Comparison of ENCODE assay signal across 14 cellular contexts in the genomic region with DNA sequence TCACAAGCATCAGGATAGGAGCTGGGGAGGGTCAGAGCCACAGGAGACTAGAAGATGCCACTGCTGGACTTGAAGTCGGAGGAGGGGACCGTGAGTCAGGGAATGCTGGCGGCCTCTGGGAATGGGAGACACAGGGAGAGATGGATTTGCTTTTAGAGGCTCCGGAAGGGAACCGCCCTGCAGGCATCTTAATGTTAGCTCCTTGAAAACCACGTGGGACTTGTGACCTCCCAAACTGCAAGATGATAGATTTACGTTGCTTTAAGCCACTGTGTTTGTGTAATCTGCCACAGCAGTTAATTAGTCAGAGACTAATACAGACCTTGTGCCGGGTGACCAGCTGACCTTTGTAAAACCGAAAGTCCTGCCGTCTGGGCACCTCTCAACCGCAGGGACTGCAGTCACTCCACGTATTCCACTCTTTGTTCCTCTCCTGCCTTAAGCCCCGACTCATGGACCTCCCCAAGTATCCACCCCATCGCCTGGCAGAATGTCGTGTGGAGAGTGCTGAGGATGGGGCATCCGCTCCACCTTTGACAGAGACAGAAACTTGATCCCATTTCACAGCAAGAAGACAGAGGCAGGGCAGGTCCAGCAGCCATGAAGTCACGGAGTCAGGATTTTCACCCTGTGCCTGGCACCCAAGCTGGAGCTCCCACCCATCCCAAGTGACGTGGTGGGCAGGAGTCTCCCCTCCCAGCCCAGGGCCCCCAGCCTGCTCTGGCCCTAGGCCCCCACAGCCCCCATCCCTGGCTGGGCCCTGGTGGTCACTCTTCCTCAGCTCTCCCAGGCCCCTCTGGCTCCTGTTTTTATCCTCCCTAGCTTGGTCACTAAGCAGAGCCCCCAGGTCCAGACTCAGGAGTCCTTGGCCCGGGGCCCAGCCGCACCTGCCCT. TPM values are rescaled to one million over a fixed set of nuclear protein-coding genes. Genes with fewer than 3 reads are reported as not detected.
DNase-seq lines count a peak whose midpoint lies in the region; ATAC-seq and TF ChIP-seq lines count a peak whose summit lies in the region.
"Had no signal": no experiment of that assay in that cellular context is flagged by ENCODE, and none has a peak within 500 bp of the region (broad histone marks: within the 10 kb centered on the region; RNA-seq: fewer than 3 reads in every experiment).

No MANE protein-coding gene starts in this region.

- no peak overlapping the region for H4K8ac ChIP-seq in mesendoderm (ENCODE audit: low read depth, low read length)

- H3K9ac ChIP-seq in BLaER1 = no peak overlapping the region
- H3K9ac ChIP-seq in mesendoderm (ENCODE audit: low read length) = no peak overlapping the region

- H3K27me3 Mint-ChIP-seq in WTC11 (ENCODE audit: low read depth) = peaks cover 12% of the 10 kb centered on the region; the same call in 1 of the 2 replicates
- H3K27me3 Mint-ChIP-seq in Caco-2 (ENCODE audit: insufficient read depth, unreplicated experiment) = no peaks in the 10 kb centered on the region
- H3K27me3 Mint-ChIP-seq: CD4-positive, alpha-beta T cell had no signal

- peaks cover 7% of the 10 kb centered on the region for H3K9me3 Mint-ChIP-seq in WTC11
- H3K9me3 Mint-ChIP-seq in Caco-2 (ENCODE audit: unreplicated experiment) = no peaks in the 10 kb centered on the region
- H3K9me3 Mint-ChIP-seq: activated naive CD4-positive, alpha-beta T cell treated with anti-CD3 and anti-CD28 coated beads, Interleukin-2, amount 10 ng/mL, durations not matched to agents 7 days and 5 days; CD4-positive, alpha-beta T cell had no signal

- no peaks in the 10 kb centered on the region for H3K4me1 Mint-ChIP-seq in WTC11
- H3K4me1 Mint-ChIP-seq in Caco-2 (ENCODE audit: low read depth, unreplicated experiment) = no peaks in the 10 kb centered on the region
- H3K4me1 Mint-ChIP-seq: activated naive CD4-positive, alpha-beta T cell treated with anti-CD3 and anti-CD28 coated beads, Interleukin-2, amount 10 ng/mL, durations not matched to agents 7 days and 5 days had no signal

- no peak for TF ChIP-seq CTCF in WTC11 (IDR thresholded peaks at IDR 0.05)
- TF ChIP-seq CTCF in left lung (IDR thresholded peaks at IDR 0.05) = no peak
- no peak for TF ChIP-seq CTCF in Caco-2 (IDR thresholded peaks at IDR 0.05; ENCODE audit: insufficient read depth in 1 of 2, low read depth in 1 of 2, low read length in 1 of 2, severe bottlenecking in 1 of 2, unreplicated experiment in 1 of 2)

- no peaks in the 10 kb centered on the region for H3K79me1 ChIP-seq in mesendoderm (ENCODE audit: low read length)

- POLR2A ChIA-PET in WTC11 (lab: Charles Lee) (interaction anchor here (0.6 kb wide), 1 partner anchor 10 kb away, joined by 3 read pairs; no protein-coding TSS in a partner anchor), Caco-2 (lab: Charles Lee) (no interaction called here)

- H2AK5ac ChIP-seq in mesendoderm (ENCODE audit: low read length) = no peak overlapping the region

- no peaks in the 10 kb centered on the region for H3K9me3 ChIP-seq in BLaER1
- H3K9me3 ChIP-seq in left lung = no peaks in the 10 kb centered on the region
- H3K9me3 ChIP-seq in Caco-2 = no peaks in the 10 kb centered on the region

- H3K36me3 ChIP-seq in BLaER1 (no peaks in the 10 kb centered on the region), left lung (no peaks in the 10 kb centered on the region), mesendoderm (ENCODE audit: control insufficient read depth, insufficient read depth, low read length) (no peaks in the 10 kb centered on the region), Caco-2 (ENCODE audit: control insufficient read depth, insufficient read depth, low read length) (no peaks in the 10 kb centered on the region)

- DNase-seq in LoVo (ENCODE audit: low spot score) (peak; percentile 7), WTC11 (ENCODE audit: low spot score) (no peak), left lung (peak in 1 of 2 donors; percentile 75), mesendoderm (no peak), Caco-2 (no peak), NCI-H2227 treated with DMSO at 0.1 percent for 48 hours (lab: John Stamatoyannopoulos, UW) (no peak)
- DNase-seq: activated CD4-positive, alpha-beta T cell treated with anti-CD3 and anti-CD28 coated beads, Interleukin-2, amount 50 U/mL, for 1 hour; activated naive CD4-positive, alpha-beta T cell treated with anti-CD3 and anti-CD28 coated beads, Interleukin-2, amount 10 ng/mL, durations not matched to agents 7 days and 5 days; CD4-positive, alpha-beta T cell; effector CD8-positive, alpha-beta T cell; stimulated activated CD4-positive, alpha-beta T cell treated with anti-CD3 and anti-CD28 coated beads, Interleukin-4, amount 100 ng/mL, for 1 hour had no signal

- peaks cover 13% of the 10 kb centered on the region; the same call in 1 of the 2 replicates for H3K27me3 ChIP-seq in BLaER1
- peaks cover 0 to 12% of the 10 kb centered on the region in 2 donors for H3K27me3 ChIP-seq in left lung
- no peaks in the 10 kb centered on the region for H3K27me3 ChIP-seq in mesendoderm (ENCODE audit: insufficient read depth, low read length, poor library complexity)
- no peaks in the 10 kb centered on the region for H3K27me3 ChIP-seq in Caco-2 (replicated peaks; ENCODE audit: control insufficient read depth, insufficient read depth, low read length)

- H2BK5ac ChIP-seq in mesendoderm (ENCODE audit: low read length) = no peak overlapping the region

- H3K36me3 Mint-ChIP-seq in WTC11 (no peaks in the 10 kb centered on the region), Caco-2 (ENCODE audit: insufficient read depth, unreplicated experiment) (no peaks in the 10 kb centered on the region)
- H3K36me3 Mint-ChIP-seq: activated naive CD4-positive, alpha-beta T cell treated with anti-CD3 and anti-CD28 coated beads, Interleukin-2, amount 10 ng/mL, durations not matched to agents 7 days and 5 days had no signal

- H3K4me3 ChIP-seq in BLaER1 = no peak overlapping the region
- no peak overlapping the region for H3K4me3 ChIP-seq in left lung
- H3K4me3 ChIP-seq in mesendoderm (ENCODE audit: low read length) = no peak overlapping the region
- H3K4me3 ChIP-seq in Caco-2 (ENCODE audit: low read depth, low read length) = no peak overlapping the region

- H3K56ac ChIP-seq in mesendoderm (ENCODE audit: low read length) = no peak overlapping the region

- intact Hi-C loops in left lung (cut with DNase I) = no loop called here
- intact Hi-C loops in Caco-2 (cut with micrococcal nuclease; ENCODE audit: unreplicated experiment) = no loop called here

- no peak overlapping the region for H3K27ac ChIP-seq in BLaER1
- peak overlapping the region; percentile 47 to 97 for H3K27ac ChIP-seq in left lung
- H3K27ac ChIP-seq in mesendoderm (ENCODE audit: low read depth, low read length) = no peak overlapping the region

- no peak overlapping the region for H3K18ac ChIP-seq in mesendoderm (ENCODE audit: low read length)

- H3K4me1 ChIP-seq in BLaER1 (peaks cover 47% of the 10 kb centered on the region), left lung (peaks cover 0 to 80% of the 10 kb centered on the region in 2 donors), mesendoderm (ENCODE audit: control insufficient read depth, low read depth, low read length) (no peaks in the 10 kb centered on the region), Caco-2 (peaks cover under 1% of the 10 kb centered on the region; the same call in 1 of the 2 replicates)

- H3K4me3 Mint-ChIP-seq in WTC11 = no peak overlapping the region
- no peak overlapping the region for H3K4me3 Mint-ChIP-seq in Caco-2 (ENCODE audit: unreplicated experiment)
- H3K4me3 Mint-ChIP-seq: activated naive CD4-positive, alpha-beta T cell treated with anti-CD3 and anti-CD28 coated beads, Interleukin-2, amount 10 ng/mL, durations not matched to agents 7 days and 5 days; CD4-positive, alpha-beta T cell had no signal

- no peak for ATAC-seq in WTC11
- ATAC-seq in left lung = peak; percentile 39
- ATAC-seq in HG03354 (IDR thresholded peaks at IDR 0.05; ENCODE audit: poor library complexity, severe bottlenecking, unreplicated experiment) = no peak

- peaks cover 20% of the 10 kb centered on the region; the same call in 1 of the 2 replicates for H4K20me1 ChIP-seq in BLaER1

- BruUV-seq in Caco-2 (replicated peaks; lab: Mats Ljungman, UMichigan) = no TSS peak

- H3K27ac Mint-ChIP-seq in WTC11 = no peak overlapping the region
- no peak overlapping the region for H3K27ac Mint-ChIP-seq in Caco-2 (ENCODE audit: unreplicated experiment)
- H3K27ac Mint-ChIP-seq: activated naive CD4-positive, alpha-beta T cell treated with anti-CD3 and anti-CD28 coated beads, Interleukin-2, amount 10 ng/mL, durations not matched to agents 7 days and 5 days; CD4-positive, alpha-beta T cell had no signal

- H3K23ac ChIP-seq in mesendoderm (ENCODE audit: low read length) = no peak overlapping the region

- no peaks in the 10 kb centered on the region for H3K79me2 ChIP-seq in mesendoderm (ENCODE audit: control insufficient read depth, insufficient read depth, low read length)

- H3K4me2 ChIP-seq in BLaER1 = peak overlapping the region; percentile 83
- no peak overlapping the region for H3K4me2 ChIP-seq in mesendoderm (ENCODE audit: low read length)

- no peak overlapping the region for H2BK120ac ChIP-seq in mesendoderm (ENCODE audit: low read depth, low read length)

- H4K5ac ChIP-seq in mesendoderm (ENCODE audit: low read length) = no peak overlapping the region

- H2BK15ac ChIP-seq in mesendoderm (replicated peaks; ENCODE audit: low read depth) = no peak overlapping the region

- CTCF ChIA-PET in WTC11 (lab: Charles Lee) = interaction anchor here (0.7 to 1.0 kb wide), 2 partner anchors 17 to 42 kb away, joined by 3 to 4 read pairs; no protein-coding TSS in a partner anchor
- CTCF ChIA-PET in Caco-2 (lab: Charles Lee) = no interaction called here

- H3K4ac ChIP-seq in mesendoderm (ENCODE audit: low read depth, low read length) = no peak overlapping the region

- no CpG with 5 or more reads among the region's 20 CpGs for WGBS in mesendoderm (ENCODE audit: extremely low coverage, insufficient coverage, low lambda C conversion rate)

TF ChIP-seq in WTC11, 78 proteins besides CTCF, POLR2A, EP300 and RAD21 (continues in another document):
- TF ChIP-seq EMX1 (CRISPR knock-in tag; IDR thresholded peaks at IDR 0.05) (no peak), RELA (CRISPR knock-in tag; IDR thresholded peaks at IDR 0.05; ENCODE audit: borderline replicate concordance) (no peak)

RNA-seq across cellular contexts. Expression of a gene that starts 19.4 kb away (rescaled TPM):
- total RNA-seq in WTC11 (2021) = 194 to 199 TPM (median 198 TPM) in 3 replicates
- 1,000 to 10,000 TPM; 1,902 to 2,455 TPM for total RNA-seq in left lung
- 76.3 TPM for polyA plus RNA-seq in mesendoderm (2013, experiment 1 of 2)
- 77.1 TPM for polyA plus RNA-seq in mesendoderm (2013, experiment 2 of 2)
- 328 and 335 TPM in 2 replicates for total RNA-seq in Caco-2 (2022)

RNA-seq across cellular contexts. Expression of a gene that starts 32.7 kb away (rescaled TPM):
- total RNA-seq in WTC11 (2021) (0.80 to 1.7 TPM (median 1.3 TPM) in 3 replicates), left lung (10 to 100 TPM in 1 of 2 donors, 1 to 10 TPM in 1; 3.4 to 16.5 TPM), Caco-2 (2022) (1.3 and 2.7 TPM in 2 replicates)
- 0.04 TPM for polyA plus RNA-seq in mesendoderm (2013, experiment 1 of 2)
- polyA plus RNA-seq in mesendoderm (2013, experiment 2 of 2) = 0.01 TPM

RNA-seq across cellular contexts. Expression of a gene that starts 51.7 kb away (rescaled TPM):
- total RNA-seq in WTC11 (2021) (0.37 TPM in 1 of 3 replicates, not detected in the others), left lung (1 to 10 TPM; 6.0 to 8.8 TPM), Caco-2 (2022) (11.3 and 14.9 TPM in 2 replicates)
- polyA plus RNA-seq in mesendoderm (2013, experiment 1 of 2) = not detected
- not detected for polyA plus RNA-seq in mesendoderm (2013, experiment 2 of 2)
- total RNA-seq: CD4-positive, alpha-beta T cell; temporal lobe had no signal

RNA-seq across cellular contexts. Expression of a gene that starts 55.7 kb away (rescaled TPM):
- total RNA-seq in WTC11 (2021) (0.41 TPM in 1 of 3 replicates, not detected in the others), left lung (1 to 10 TPM; 3.4 to 8.5 TPM), Caco-2 (2022) (5.7 and 8.6 TPM in 2 replicates)
- polyA plus RNA-seq in mesendoderm (2013, experiment 1 of 2) = not detected
- not detected for polyA plus RNA-seq in mesendoderm (2013, experiment 2 of 2)
- total RNA-seq: temporal lobe had no signal

Comparison
In these comparisons a context has a peak if more than half of its experiments do, and no peak if none do; other contexts are left out.
1. H3K27ac ChIP-seq: peak in left lung (2 of 2); none in BLaER1 (single experiment) and mesendoderm (single experiment).